8 cellular contexts compared by ENCODE assay signal in the genomic region with DNA sequence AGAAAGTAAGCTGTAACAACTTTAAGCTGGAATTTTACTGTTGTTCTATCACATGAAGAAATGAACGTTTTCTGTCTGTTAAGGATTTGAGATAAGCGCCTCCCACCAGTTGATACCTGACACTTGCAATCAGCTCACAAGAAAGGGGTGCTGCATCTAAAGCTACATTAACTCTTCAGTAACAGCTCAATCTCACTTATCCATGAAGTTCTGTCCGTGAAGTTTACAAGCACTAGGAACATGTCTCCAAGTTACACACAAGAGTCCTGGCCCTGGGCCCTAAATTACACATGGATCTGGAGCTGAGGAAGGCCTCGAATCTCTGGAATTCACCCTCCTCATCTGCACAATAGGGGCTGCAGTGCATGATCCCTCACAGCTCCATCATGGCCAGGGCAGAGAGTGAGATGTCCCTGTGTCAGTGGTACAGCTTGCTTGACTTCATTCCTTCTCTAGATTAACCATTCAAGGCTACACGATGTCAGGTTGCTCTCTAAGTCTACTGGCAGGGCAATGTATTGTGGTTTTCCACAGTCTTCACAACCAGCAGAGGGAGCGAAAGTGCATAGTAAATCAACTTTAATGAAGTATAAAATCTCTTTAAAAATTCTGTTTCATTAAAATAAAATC.
A peak's percentile ranks its signal among the peaks of the same experiment; 100 is the strongest.
DNase-seq lines count a peak whose midpoint lies in the region; ATAC-seq and TF ChIP-seq lines count a peak whose summit lies in the region.

No MANE protein-coding gene starts in this region.

- DNase-seq in Calu3 (peak; percentile 53), Kasumi-1 (lab: John Stamatoyannopoulos, UW) (peak; percentile 29 to 47), medulla oblongata (ENCODE audit: extremely low spot score) (peak; percentile 33)
- no peak for DNase-seq in stimulated activated CD4-positive, alpha-beta T cell treated with anti-CD3 and anti-CD28 coated beads, Interleukin-12 subunit alpha, Interleukin-12 subunit beta, amount 100 ng/mL, for 4 hours
- no peak for DNase-seq in activated effector memory CD4-positive, alpha-beta T cell treated with anti-CD3 and anti-CD28 coated beads, Interleukin-2, amount 50 U/mL, for 16 hours
- DNase-seq in stimulated activated CD4-positive, alpha-beta T cell treated with anti-CD3 and anti-CD28 coated beads, Interleukin-2, amount 100 ng/mL, for 24 hours, result no peak

- intact Hi-C loops in Calu3 (cut with micrococcal nuclease; ENCODE audit: unreplicated experiment), result loop anchor here (2.0 kb wide), 3 partner anchors 52 to 302 kb away; no protein-coding TSS in a partner anchor

- peak overlapping the region; percentile 77 for H3K27ac Mint-ChIP-seq in Calu3 (ENCODE audit: unreplicated experiment)
- H3K27ac Mint-ChIP-seq in brain, result peak overlapping the region in 2 of 5 experiments; percentile 36 to 71

- H3K9me3 Mint-ChIP-seq in Calu3 (ENCODE audit: low read depth, unreplicated experiment), result no peaks in the 10 kb centered on the region
- no peaks in the 10 kb centered on the region for H3K9me3 Mint-ChIP-seq in brain

- CTCF ChIA-PET in Calu3 (lab: Charles Lee), result interaction anchor here (1.2 to 1.7 kb wide), 3 partner anchors 52 to 284 kb away, joined by 3 to 13 read pairs (median 3); no protein-coding TSS in a partner anchor

- ATAC-seq in GM18502 (IDR thresholded peaks at IDR 0.05; ENCODE audit: poor library complexity, unreplicated experiment), result no peak

- H3K36me3 Mint-ChIP-seq in Calu3 (ENCODE audit: insufficient read depth, unreplicated experiment) (no peaks in the 10 kb centered on the region), brain (no peaks in the 10 kb centered on the region)

- H3K27me3 Mint-ChIP-seq in Calu3 (ENCODE audit: unreplicated experiment) (no peaks in the 10 kb centered on the region), brain (no peaks in the 10 kb centered on the region)

- H3K4me1 Mint-ChIP-seq in Calu3 (ENCODE audit: low read depth, unreplicated experiment), result peaks cover 24% of the 10 kb centered on the region
- peaks cover 36% of the 10 kb centered on the region for H3K4me1 Mint-ChIP-seq in brain

- no TSS peak for BruUV-seq in Calu3 (replicated peaks; lab: Mats Ljungman, UMichigan)

- H3K4me3 Mint-ChIP-seq in Calu3 (ENCODE audit: low read depth, unreplicated experiment) (no peak overlapping the region), brain (no peak overlapping the region)

- peak; percentile 26 for TF ChIP-seq CTCF in Calu3 (IDR thresholded peaks at IDR 0.05; ENCODE audit: unreplicated experiment)
- TF ChIP-seq CTCF in brain (conservative IDR thresholded peaks at IDR 0.05), result peak; percentile 53 to 55

Comparison
In these comparisons a context has a peak if more than half of its experiments do, and no peak if none do; other contexts are left out.
1. DNase-seq: peak in Calu3 (single experiment), Kasumi-1 (2 of 2) and medulla oblongata (single experiment); none in stimulated activated CD4-positive, alpha-beta T cell treated with anti-CD3 and anti-CD28 coated beads, Interleukin-12 subunit alpha, Interleukin-12 subunit beta, amount 100 ng/mL, for 4 hours (single experiment), activated effector memory CD4-positive, alpha-beta T cell treated with anti-CD3 and anti-CD28 coated beads, Interleukin-2, amount 50 U/mL, for 16 hours (single experiment) and stimulated activated CD4-positive, alpha-beta T cell treated with anti-CD3 and anti-CD28 coated beads, Interleukin-2, amount 100 ng/mL, for 24 hours (0 of 2).